ENCODE assay signal across 23 cellular contexts in the genomic region with DNA sequence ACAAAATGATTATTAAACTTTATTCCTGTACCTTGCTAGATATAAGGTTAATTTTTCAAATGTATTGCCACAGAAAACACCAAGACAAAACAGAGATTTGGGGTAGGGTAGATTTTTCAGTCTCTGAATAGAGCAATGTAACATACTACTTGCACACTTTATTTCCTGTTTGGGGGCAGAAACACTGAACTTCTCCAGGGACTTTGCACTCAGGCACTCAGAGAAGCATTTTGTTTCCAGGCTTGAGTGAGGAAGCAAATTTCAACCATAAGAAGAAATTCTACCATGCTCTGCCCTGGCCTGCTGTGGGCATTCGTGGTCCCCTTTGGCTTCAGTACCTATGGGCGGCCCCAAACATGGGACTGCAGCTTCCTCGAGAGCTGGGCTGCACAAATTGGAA.
"Had no signal": no experiment of that assay in that cellular context is flagged by ENCODE, and none has a peak within 500 bp of the region (broad histone marks: within the 10 kb centered on the region; RNA-seq: fewer than 3 reads in every experiment).

No MANE protein-coding gene starts in this region.

- H3K4me1 Mint-ChIP-seq: brain; endodermal cell; nephron; stimulated activated naive CD8-positive, alpha-beta T cell treated with anti-CD3 and anti-CD28 coated beads, Interleukin-15, amount 100 ng/mL, for 72 hours had no signal

- H3K9me3 Mint-ChIP-seq: brain; endodermal cell; nephron; stimulated activated naive CD8-positive, alpha-beta T cell treated with anti-CD3 and anti-CD28 coated beads, Interleukin-15, amount 100 ng/mL, for 72 hours had no signal

- H3K36me3 Mint-ChIP-seq: activated naive CD8-positive, alpha-beta T cell; brain had no signal

- H3K27me3 Mint-ChIP-seq: activated naive CD8-positive, alpha-beta T cell; stimulated activated naive CD8-positive, alpha-beta T cell treated with anti-CD3 and anti-CD28 coated beads, Interleukin-15, amount 100 ng/mL, for 72 hours had no signal

- H3K4me3 Mint-ChIP-seq: activated naive CD8-positive, alpha-beta T cell; brain; endodermal cell; nephron; stimulated activated naive CD8-positive, alpha-beta T cell treated with anti-CD3 and anti-CD28 coated beads, Interleukin-15, amount 100 ng/mL, for 72 hours had no signal

- H3K9me3 ChIP-seq: esophagus muscularis mucosa, heart right ventricle, left lung, lower lobe of right lung, tibial artery had no signal

- H3K27me3 ChIP-seq: esophagus muscularis mucosa, heart right ventricle, left lung, tibial artery had no signal

- H3K36me3 ChIP-seq: esophagus muscularis mucosa, heart right ventricle, left lung, lower lobe of right lung, tibial artery had no signal

- H3K27ac Mint-ChIP-seq: activated naive CD8-positive, alpha-beta T cell; brain; endodermal cell; nephron; stimulated activated naive CD8-positive, alpha-beta T cell treated with anti-CD3 and anti-CD28 coated beads, Interleukin-15, amount 100 ng/mL, for 72 hours had no signal

- H3K4me3 ChIP-seq: esophagus muscularis mucosa, heart right ventricle, left lung, lower lobe of right lung, tibial artery had no signal

- H3K27ac ChIP-seq: esophagus muscularis mucosa, heart right ventricle, left lung, lower lobe of right lung, tibial artery had no signal

- H3K4me1 ChIP-seq: heart right ventricle, left lung, lower lobe of right lung, tibial artery had no signal

- DNase-seq: activated CD4-positive, alpha-beta T cell treated with anti-CD3 and anti-CD28 coated beads for 4 hours; activated CD4-positive, alpha-beta T cell treated with anti-CD3 and anti-CD28 coated beads, Interleukin-2, amount 50 U/mL, for 48 hours; activated CD4-positive, CD25-positive, alpha-beta regulatory T cell; activated CD8-positive, alpha-beta memory T cell treated with anti-CD3 and anti-CD28 coated beads for 24 hours; activated effector memory CD4-positive, alpha-beta T cell treated with Interleukin-2 at 50 U/mL for 16 hours; activated naive CD4-positive, alpha-beta T cell treated with Interleukin-2 at 50 U/mL for 16 hours; aorta; endodermal cell; foreskin melanocyte; heart right ventricle; left lung; lower lobe of right lung; mesendoderm; posterior cingulate gyrus; stimulated activated CD4-positive, alpha-beta T cell treated with anti-CD3 and anti-CD28 coated beads, Interleukin-4, amount 100 ng/mL, for 1 hour; stimulated activated naive CD8-positive, alpha-beta T cell treated with anti-CD3 and anti-CD28 coated beads, Interleukin-15, amount 100 ng/mL, for 72 hours; substantia nigra; tibial artery had no signal

- ATAC-seq: heart right ventricle; lower lobe of right lung; right cardiac atrium; stimulated activated naive CD8-positive, alpha-beta T cell treated with anti-CD3 and anti-CD28 coated beads, Interleukin-15, amount 100 ng/mL, for 72 hours had no signal
